Comparison of ENCODE assay signal across 8 cellular contexts in the genomic region with DNA sequence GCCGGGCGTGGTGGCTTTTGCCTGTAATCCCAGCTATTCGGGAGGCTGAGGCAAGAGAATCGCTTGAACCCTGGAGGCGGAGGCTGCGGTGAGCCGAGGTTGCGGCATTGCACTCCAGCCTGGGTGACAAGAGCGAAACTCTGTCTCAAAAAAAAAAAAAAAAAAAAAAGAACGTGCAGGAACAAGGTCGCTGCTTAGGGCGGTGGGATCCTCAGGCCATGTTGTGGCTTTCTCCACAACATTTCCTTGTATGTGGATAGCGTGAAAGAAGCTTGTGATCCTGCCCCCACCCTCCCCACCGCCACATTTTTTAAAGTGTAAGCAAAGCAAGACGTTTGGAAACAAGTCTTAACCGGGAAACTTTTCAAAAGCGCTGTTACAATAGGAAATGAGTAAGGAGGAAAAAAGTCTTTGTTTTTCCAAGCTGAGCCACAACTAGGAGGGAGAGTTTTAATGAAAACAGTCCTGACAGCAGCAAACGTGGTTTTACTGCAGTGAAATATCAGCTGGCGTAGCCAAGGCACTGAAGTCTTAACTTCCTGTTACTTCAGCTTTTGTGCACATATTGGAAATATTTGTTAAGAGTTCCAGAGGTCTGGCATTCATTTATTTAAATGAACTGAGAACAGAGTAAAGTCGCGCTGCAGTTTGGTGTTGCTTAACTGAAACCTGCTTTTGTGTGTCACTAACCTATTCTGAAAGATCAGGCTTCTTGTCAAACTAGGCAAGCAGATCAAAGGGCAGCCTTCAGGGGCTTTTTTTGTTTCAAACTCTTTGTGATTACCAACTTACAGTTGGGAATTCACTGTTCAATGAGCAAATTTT. TPM values are rescaled to one million over a fixed set of nuclear protein-coding genes. Genes with fewer than 3 reads are reported as not detected.
DNase-seq lines count a peak whose midpoint lies in the region; ATAC-seq and TF ChIP-seq lines count a peak whose summit lies in the region.

No MANE protein-coding gene starts in this region.

- H3K27me3 ChIP-seq in Karpas-422 (ENCODE audit: low read length) (no peaks in the 10 kb centered on the region), esophagus squamous epithelium (no peaks in the 10 kb centered on the region), vagina (no peaks in the 10 kb centered on the region)

- H3K79me2 ChIP-seq in Karpas-422 (ENCODE audit: low read length), result peaks cover 76% of the 10 kb centered on the region

- H3K4me2 ChIP-seq in Karpas-422 (ENCODE audit: low read depth, low read length, poor library complexity, severe bottlenecking), result peak overlapping the region; percentile 70

- no peak overlapping the region; the same call in 1 of the 2 replicates for H2AFZ ChIP-seq in Karpas-422 (ENCODE audit: low read length)

- intact Hi-C loops in activated CD8-positive, alpha-beta T cell treated with anti-CD3 and anti-CD28 coated beads for 36 hours (cut with micrococcal nuclease), result loop anchor here (5.0 kb wide), 3 partner anchors 171 to 214 kb away; a partner anchor contains a TSS
- intact Hi-C loops in esophagus squamous epithelium (cut with DNase I), result loop anchor here (5.0 to 10.0 kb wide), 3 partner anchors 149 to 211 kb away; a partner anchor contains a TSS
- intact Hi-C loops in vagina (cut with DNase I), result no loop called here

- H3K36me3 Mint-ChIP-seq in activated CD8-positive, alpha-beta T cell treated with anti-CD3 and anti-CD28 coated beads for 36 hours (ENCODE audit: low read depth), result peaks cover 44% of the 10 kb centered on the region
- H3K36me3 Mint-ChIP-seq in natural killer cell treated with Interleukin-12 subunit alpha and Interleukin-12 subunit beta and Interleukin-15 and Interleukin-18, amount 100 ng/mL, for 72 hours, result peaks cover 12% of the 10 kb centered on the region

- H3K27ac ChIP-seq in Karpas-422 (ENCODE audit: low read length) (peak overlapping the region; percentile 89), esophagus squamous epithelium (peak overlapping the region; percentile 97 to 99 (median 99)), vagina (peak overlapping the region; percentile 99)

- H3K9me3 Mint-ChIP-seq in activated CD8-positive, alpha-beta T cell treated with anti-CD3 and anti-CD28 coated beads for 36 hours, result no peaks in the 10 kb centered on the region
- H3K9me3 Mint-ChIP-seq in natural killer cell treated with Interleukin-12 subunit alpha and Interleukin-12 subunit beta and Interleukin-15 and Interleukin-18, amount 100 ng/mL, for 72 hours, result no peaks in the 10 kb centered on the region

- CTCF ChIA-PET in activated CD8-positive, alpha-beta T cell treated with anti-CD3 and anti-CD28 coated beads for 36 hours (lab: Charles Lee), result interaction anchor here (0.6 to 5.3 kb wide), 34 partner anchors 8 to 212 kb away, joined by 3 to 60 read pairs (median 6); no protein-coding TSS in a partner anchor

- ATAC-seq in activated CD8-positive, alpha-beta T cell treated with anti-CD3 and anti-CD28 coated beads for 36 hours, result peak; percentile 8
- ATAC-seq in natural killer cell treated with Interleukin-12 subunit alpha and Interleukin-12 subunit beta and Interleukin-15 and Interleukin-18, amount 100 ng/mL, for 72 hours, result no peak
- ATAC-seq in HG03139 (IDR thresholded peaks at IDR 0.05; ENCODE audit: unreplicated experiment) (no peak), GM21786 (IDR thresholded peaks at IDR 0.05; ENCODE audit: unreplicated experiment) (no peak)

- TF ChIP-seq POLR2A in esophagus squamous epithelium (IDR thresholded peaks at IDR 0.05), result peak in 1 of 4 donors; percentile 26
- TF ChIP-seq POLR2A in vagina (IDR thresholded peaks at IDR 0.05), result no peak

- H3K9me3 ChIP-seq in Karpas-422 (ENCODE audit: low read length) (no peaks in the 10 kb centered on the region), esophagus squamous epithelium (no peaks in the 10 kb centered on the region), vagina (no peaks in the 10 kb centered on the region)

- H3K36me3 ChIP-seq in Karpas-422 (ENCODE audit: insufficient read depth, low read length) (peaks cover 38% of the 10 kb centered on the region), esophagus squamous epithelium (peaks cover 0 to 27% (median 5%) of the 10 kb centered on the region in 3 donors), vagina (peaks cover 0 to 27% of the 10 kb centered on the region in 2 donors)

- H4K20me1 ChIP-seq in Karpas-422 (ENCODE audit: insufficient read depth, low read depth, low read length), result peaks cover 24% of the 10 kb centered on the region

- H3K4me1 Mint-ChIP-seq in activated CD8-positive, alpha-beta T cell treated with anti-CD3 and anti-CD28 coated beads for 36 hours (ENCODE audit: low read depth), result peaks cover 53% of the 10 kb centered on the region
- peaks cover 34% of the 10 kb centered on the region in 2 donors for H3K4me1 Mint-ChIP-seq in natural killer cell treated with Interleukin-12 subunit alpha and Interleukin-12 subunit beta and Interleukin-15 and Interleukin-18, amount 100 ng/mL, for 72 hours (ENCODE audit: low read depth in 2 of 2)

- POLR2A ChIA-PET in activated CD8-positive, alpha-beta T cell treated with anti-CD3 and anti-CD28 coated beads for 36 hours (lab: Charles Lee), result interaction anchor here (0.7 to 1.7 kb wide), 5 partner anchors 111 to 391 kb away, joined by 3 to 6 read pairs (median 4); no protein-coding TSS in a partner anchor

- DNase-seq in ELF-1 (ENCODE audit: low read depth, low spot score) (peak; percentile 74), Karpas-422 (peak; percentile 76), esophagus squamous epithelium (lab: John Stamatoyannopoulos, UW) (no peak), vagina (ENCODE audit: extremely low spot score in 2 of 2) (peak in 1 of 2 donors; percentile 93)
- DNase-seq in activated CD8-positive, alpha-beta T cell treated with anti-CD3 and anti-CD28 coated beads for 36 hours, result peak; percentile 67
- no peak for DNase-seq in natural killer cell treated with Interleukin-12 subunit alpha and Interleukin-12 subunit beta and Interleukin-15 and Interleukin-18, amount 100 ng/mL, for 72 hours (ENCODE audit: low spot score)

- H3K4me3 ChIP-seq in Karpas-422 (ENCODE audit: low read length) (peak overlapping the region; percentile 97), esophagus squamous epithelium (peak overlapping the region; percentile 80 to 95 (median 83)), vagina (peak overlapping the region; percentile 74 to 89)

- H3K4me3 Mint-ChIP-seq in activated CD8-positive, alpha-beta T cell treated with anti-CD3 and anti-CD28 coated beads for 36 hours, result peak overlapping the region; percentile 94
- H3K4me3 Mint-ChIP-seq in natural killer cell treated with Interleukin-12 subunit alpha and Interleukin-12 subunit beta and Interleukin-15 and Interleukin-18, amount 100 ng/mL, for 72 hours, result peak overlapping the region; percentile 97

- no peak for TF ChIP-seq CTCF in activated CD8-positive, alpha-beta T cell treated with anti-CD3 and anti-CD28 coated beads for 36 hours (IDR thresholded peaks at IDR 0.05)
- TF ChIP-seq CTCF in esophagus squamous epithelium (IDR thresholded peaks at IDR 0.05) (no peak), vagina (IDR thresholded peaks at IDR 0.05) (no peak)

- peak overlapping the region; percentile 99 for H3K27ac Mint-ChIP-seq in activated CD8-positive, alpha-beta T cell treated with anti-CD3 and anti-CD28 coated beads for 36 hours
- H3K27ac Mint-ChIP-seq in natural killer cell treated with Interleukin-12 subunit alpha and Interleukin-12 subunit beta and Interleukin-15 and Interleukin-18, amount 100 ng/mL, for 72 hours, result peak overlapping the region; percentile 99

- H3K27me3 Mint-ChIP-seq in activated CD8-positive, alpha-beta T cell treated with anti-CD3 and anti-CD28 coated beads for 36 hours, result no peaks in the 10 kb centered on the region
- H3K27me3 Mint-ChIP-seq in natural killer cell treated with Interleukin-12 subunit alpha and Interleukin-12 subunit beta and Interleukin-15 and Interleukin-18, amount 100 ng/mL, for 72 hours, result no peaks in the 10 kb centered on the region

- 4 to 5% methylated on average over 16 to 18 of the region's 21 CpGs for WGBS in esophagus squamous epithelium, 2 donors

- H3K4me1 ChIP-seq in Karpas-422 (ENCODE audit: low read length), result peaks cover 44% of the 10 kb centered on the region
- H3K4me1 ChIP-seq in esophagus squamous epithelium, result peaks cover 3 to 66% (median 39%) of the 10 kb centered on the region in 3 donors
- peaks cover 58% of the 10 kb centered on the region for H3K4me1 ChIP-seq in vagina

- peak overlapping the region; percentile 96 for H3K9ac ChIP-seq in Karpas-422 (ENCODE audit: low read length)

- no peaks in the 10 kb centered on the region for H3K9me2 ChIP-seq in Karpas-422 (replicated peaks; ENCODE audit: insufficient read depth, low read length)

RNA-seq across cellular contexts. Expression of a gene that starts 3.8 kb away (rescaled TPM):
- 82.6 and 110 TPM in 2 replicates for total RNA-seq in Karpas-422 (2014; rRNA removed; shearing (Covaris generic); ENCODE audit: low replicate concordance)
- 10 to 100 TPM; 33.3 to 34.5 TPM for total RNA-seq in activated CD8-positive, alpha-beta T cell treated with anti-CD3 and anti-CD28 coated beads for 36 hours
- 10 to 100 TPM; 37.3 to 75.7 (median 57.0) TPM for total RNA-seq in esophagus squamous epithelium
- 10 to 100 TPM; 12.5 to 24.5 TPM for total RNA-seq in natural killer cell treated with Interleukin-12 subunit alpha and Interleukin-12 subunit beta and Interleukin-15 and Interleukin-18, amount 100 ng/mL, for 72 hours
- 60.9 TPM for total RNA-seq in vagina

Comparison
In these comparisons a context has a peak if more than half of its experiments do, and no peak if none do; other contexts are left out.
1. DNase-seq: peak in ELF-1 (single experiment), Karpas-422 (single experiment) and activated CD8-positive, alpha-beta T cell treated with anti-CD3 and anti-CD28 coated beads for 36 hours (single experiment); none in esophagus squamous epithelium (single experiment) and natural killer cell treated with Interleukin-12 subunit alpha and Interleukin-12 subunit beta and Interleukin-15 and Interleukin-18, amount 100 ng/mL, for 72 hours (single experiment).
2. Peak in every context shown above with its lines, with median percentiles within 50 percentile points of each other: H3K27ac ChIP-seq and H3K4me3 ChIP-seq.